In the genomic region with DNA sequence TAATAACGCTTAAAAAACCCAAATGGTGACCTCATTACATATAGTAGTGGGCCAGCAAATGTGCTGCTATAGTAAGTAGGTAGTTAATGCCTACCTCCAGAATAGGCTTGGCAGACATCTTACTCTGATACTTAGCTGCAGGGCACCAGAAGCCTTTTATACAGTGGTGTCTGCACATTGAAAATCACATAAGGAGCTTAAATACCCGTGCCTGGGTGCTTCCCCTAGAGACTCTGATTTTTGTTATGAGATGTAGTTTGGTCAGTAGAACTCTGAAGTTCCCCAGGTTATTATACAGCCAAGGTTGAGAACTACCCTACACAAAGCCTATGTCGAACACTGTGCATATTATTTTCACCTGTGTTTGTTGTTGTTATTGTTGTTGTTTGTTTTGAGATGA, we compare ENCODE assay signal across 1 cellular context.
TF ChIP-seq lines count a peak whose summit lies in the region.

No MANE protein-coding gene starts in this region.

TF ChIP-seq in GM23338, 12 proteins besides CTCF, POLR2A, EP300 and RAD21 (continued from another document):
- TF ChIP-seq, protein P1, sequence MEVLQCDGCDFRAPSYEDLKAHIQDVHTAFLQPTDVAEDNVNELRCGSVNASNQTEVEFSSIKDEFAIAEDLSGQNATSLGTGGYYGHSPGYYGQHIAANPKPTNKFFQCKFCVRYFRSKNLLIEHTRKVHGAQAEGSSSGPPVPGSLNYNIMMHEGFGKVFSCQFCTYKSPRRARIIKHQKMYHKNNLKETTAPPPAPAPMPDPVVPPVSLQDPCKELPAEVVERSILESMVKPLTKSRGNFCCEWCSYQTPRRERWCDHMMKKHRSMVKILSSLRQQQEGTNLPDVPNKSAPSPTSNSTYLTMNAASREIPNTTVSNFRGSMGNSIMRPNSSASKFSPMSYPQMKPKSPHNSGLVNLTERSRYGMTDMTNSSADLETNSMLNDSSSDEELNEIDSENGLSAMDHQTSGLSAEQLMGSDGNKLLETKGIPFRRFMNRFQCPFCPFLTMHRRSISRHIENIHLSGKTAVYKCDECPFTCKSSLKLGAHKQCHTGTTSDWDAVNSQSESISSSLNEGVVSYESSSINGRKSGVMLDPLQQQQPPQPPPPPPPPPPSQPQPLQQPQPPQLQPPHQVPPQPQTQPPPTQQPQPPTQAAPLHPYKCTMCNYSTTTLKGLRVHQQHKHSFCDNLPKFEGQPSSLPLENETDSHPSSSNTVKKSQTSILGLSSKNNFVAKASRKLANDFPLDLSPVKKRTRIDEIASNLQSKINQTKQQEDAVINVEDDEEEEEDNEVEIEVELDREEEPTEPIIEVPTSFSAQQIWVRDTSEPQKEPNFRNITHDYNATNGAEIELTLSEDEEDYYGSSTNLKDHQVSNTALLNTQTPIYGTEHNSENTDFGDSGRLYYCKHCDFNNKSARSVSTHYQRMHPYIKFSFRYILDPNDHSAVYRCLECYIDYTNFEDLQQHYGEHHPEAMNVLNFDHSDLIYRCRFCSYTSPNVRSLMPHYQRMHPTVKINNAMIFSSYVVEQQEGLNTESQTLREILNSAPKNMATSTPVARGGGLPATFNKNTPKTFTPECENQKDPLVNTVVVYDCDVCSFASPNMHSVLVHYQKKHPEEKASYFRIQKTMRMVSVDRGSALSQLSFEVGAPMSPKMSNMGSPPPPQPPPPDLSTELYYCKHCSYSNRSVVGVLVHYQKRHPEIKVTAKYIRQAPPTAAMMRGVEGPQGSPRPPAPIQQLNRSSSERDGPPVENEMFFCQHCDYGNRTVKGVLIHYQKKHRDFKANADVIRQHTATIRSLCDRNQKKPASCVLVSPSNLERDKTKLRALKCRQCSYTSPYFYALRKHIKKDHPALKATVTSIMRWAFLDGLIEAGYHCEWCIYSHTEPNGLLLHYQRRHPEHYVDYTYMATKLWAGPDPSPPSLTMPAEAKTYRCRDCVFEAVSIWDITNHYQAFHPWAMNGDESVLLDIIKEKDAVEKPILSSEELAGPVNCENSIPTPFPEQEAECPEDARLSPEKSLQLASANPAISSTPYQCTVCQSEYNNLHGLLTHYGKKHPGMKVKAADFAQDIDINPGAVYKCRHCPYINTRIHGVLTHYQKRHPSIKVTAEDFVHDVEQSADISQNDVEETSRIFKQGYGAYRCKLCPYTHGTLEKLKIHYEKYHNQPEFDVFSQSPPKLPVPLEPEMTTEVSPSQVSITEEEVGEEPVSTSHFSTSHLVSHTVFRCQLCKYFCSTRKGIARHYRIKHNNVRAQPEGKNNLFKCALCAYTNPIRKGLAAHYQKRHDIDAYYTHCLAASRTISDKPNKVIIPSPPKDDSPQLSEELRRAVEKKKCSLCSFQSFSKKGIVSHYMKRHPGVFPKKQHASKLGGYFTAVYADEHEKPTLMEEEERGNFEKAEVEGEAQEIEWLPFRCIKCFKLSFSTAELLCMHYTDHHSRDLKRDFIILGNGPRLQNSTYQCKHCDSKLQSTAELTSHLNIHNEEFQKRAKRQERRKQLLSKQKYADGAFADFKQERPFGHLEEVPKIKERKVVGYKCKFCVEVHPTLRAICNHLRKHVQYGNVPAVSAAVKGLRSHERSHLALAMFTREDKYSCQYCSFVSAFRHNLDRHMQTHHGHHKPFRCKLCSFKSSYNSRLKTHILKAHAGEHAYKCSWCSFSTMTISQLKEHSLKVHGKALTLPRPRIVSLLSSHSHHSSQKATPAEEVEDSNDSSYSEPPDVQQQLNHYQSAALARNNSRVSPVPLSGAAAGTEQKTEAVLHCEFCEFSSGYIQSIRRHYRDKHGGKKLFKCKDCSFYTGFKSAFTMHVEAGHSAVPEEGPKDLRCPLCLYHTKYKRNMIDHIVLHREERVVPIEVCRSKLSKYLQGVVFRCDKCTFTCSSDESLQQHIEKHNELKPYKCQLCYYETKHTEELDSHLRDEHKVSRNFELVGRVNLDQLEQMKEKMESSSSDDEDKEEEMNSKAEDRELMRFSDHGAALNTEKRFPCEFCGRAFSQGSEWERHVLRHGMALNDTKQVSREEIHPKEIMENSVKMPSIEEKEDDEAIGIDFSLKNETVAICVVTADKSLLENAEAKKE (CRISPR knock-in tag; IDR thresholded peaks at IDR 0.05): no peak
- TF ChIP-seq, protein P2, sequence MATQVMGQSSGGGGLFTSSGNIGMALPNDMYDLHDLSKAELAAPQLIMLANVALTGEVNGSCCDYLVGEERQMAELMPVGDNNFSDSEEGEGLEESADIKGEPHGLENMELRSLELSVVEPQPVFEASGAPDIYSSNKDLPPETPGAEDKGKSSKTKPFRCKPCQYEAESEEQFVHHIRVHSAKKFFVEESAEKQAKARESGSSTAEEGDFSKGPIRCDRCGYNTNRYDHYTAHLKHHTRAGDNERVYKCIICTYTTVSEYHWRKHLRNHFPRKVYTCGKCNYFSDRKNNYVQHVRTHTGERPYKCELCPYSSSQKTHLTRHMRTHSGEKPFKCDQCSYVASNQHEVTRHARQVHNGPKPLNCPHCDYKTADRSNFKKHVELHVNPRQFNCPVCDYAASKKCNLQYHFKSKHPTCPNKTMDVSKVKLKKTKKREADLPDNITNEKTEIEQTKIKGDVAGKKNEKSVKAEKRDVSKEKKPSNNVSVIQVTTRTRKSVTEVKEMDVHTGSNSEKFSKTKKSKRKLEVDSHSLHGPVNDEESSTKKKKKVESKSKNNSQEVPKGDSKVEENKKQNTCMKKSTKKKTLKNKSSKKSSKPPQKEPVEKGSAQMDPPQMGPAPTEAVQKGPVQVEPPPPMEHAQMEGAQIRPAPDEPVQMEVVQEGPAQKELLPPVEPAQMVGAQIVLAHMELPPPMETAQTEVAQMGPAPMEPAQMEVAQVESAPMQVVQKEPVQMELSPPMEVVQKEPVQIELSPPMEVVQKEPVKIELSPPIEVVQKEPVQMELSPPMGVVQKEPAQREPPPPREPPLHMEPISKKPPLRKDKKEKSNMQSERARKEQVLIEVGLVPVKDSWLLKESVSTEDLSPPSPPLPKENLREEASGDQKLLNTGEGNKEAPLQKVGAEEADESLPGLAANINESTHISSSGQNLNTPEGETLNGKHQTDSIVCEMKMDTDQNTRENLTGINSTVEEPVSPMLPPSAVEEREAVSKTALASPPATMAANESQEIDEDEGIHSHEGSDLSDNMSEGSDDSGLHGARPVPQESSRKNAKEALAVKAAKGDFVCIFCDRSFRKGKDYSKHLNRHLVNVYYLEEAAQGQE (IDR thresholded peaks at IDR 0.05; ENCODE audit: unreplicated experiment): no peak
- TF ChIP-seq JUNB (IDR thresholded peaks at IDR 0.05; ENCODE audit: unreplicated experiment): no peak
- TF ChIP-seq EZH2 (IDR thresholded peaks at IDR 0.05; ENCODE audit: low read depth, unreplicated experiment): no peak
- no peak for TF ChIP-seq NANOG (IDR thresholded peaks at IDR 0.05; ENCODE audit: borderline replicate concordance)
- TF ChIP-seq POLR2AphosphoS5 (IDR thresholded peaks at IDR 0.05; ENCODE audit: low read depth): no peak
- TF ChIP-seq EZH2phosphoT487 (IDR thresholded peaks at IDR 0.05; ENCODE audit: unreplicated experiment): no peak
